Comparison of ENCODE assay signal across 1 cellular context in genomic region chr6:53300656-53301551, GRCh38.
TF ChIP-seq lines count a peak whose summit lies in the region.

No MANE protein-coding gene starts in this region.

TF ChIP-seq in WTC11, 78 proteins besides CTCF, POLR2A, EP300 and RAD21 (continued from another document):
- TF ChIP-seq IRF2 (CRISPR knock-in tag; IDR thresholded peaks at IDR 0.05; ENCODE audit: borderline replicate concordance, low read depth) = no peak
